Comparison of ENCODE assay signal across 8 cellular contexts in the genomic region with DNA sequence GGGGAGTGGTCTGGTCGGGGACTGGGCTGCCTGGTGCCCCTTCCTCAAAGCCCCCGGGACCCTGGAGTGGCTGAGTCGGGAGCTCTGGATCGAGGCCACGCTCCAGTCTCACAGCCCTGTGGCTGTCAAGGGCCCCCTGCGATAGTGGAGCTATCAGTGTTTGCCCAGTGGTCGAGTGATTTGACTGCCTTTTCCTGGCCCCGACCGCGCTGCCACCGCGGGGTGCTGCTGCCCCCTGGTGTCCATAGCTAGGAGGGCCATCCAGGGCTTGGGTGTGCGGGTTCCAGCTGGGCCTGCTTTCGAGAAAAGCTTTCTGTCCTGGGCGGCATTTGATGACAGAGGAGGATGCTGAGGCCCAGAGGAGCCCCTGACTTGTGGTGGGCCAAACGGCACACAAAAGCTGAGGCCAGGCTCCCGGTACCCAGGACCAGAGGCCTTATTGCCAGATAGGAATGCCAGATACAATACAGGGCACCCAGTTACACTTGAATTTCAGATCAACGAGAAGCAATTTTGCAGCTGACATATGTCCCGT. TPM values are rescaled to one million over a fixed set of nuclear protein-coding genes. Genes with fewer than 3 reads are reported as not detected.
DNase-seq lines count a peak whose midpoint lies in the region; ATAC-seq and TF ChIP-seq lines count a peak whose summit lies in the region.

No MANE protein-coding gene starts in this region.

- H3K27ac ChIP-seq in GM23248 = no peak overlapping the region
- no peak overlapping the region for H3K27ac ChIP-seq in MM.1S (ENCODE audit: low read length)
- H3K27ac ChIP-seq in SK-N-SH (ENCODE audit: low read depth in 2 of 2, low read length in 1 of 2) = no peak overlapping the region
- H3K27ac ChIP-seq in psoas muscle = no peak overlapping the region

- intact Hi-C loops in head of caudate nucleus (cut with DNase I) (loop anchor here (2.0 to 5.0 kb wide), 2 partner anchors 310 to 363 kb away; no protein-coding TSS in a partner anchor), psoas muscle (cut with DNase I) (loop anchor here (2.0 to 10.0 kb wide), 5 partner anchors 293 to 450 kb away; no protein-coding TSS in a partner anchor)

- TF ChIP-seq RAD21 in SK-N-SH (IDR thresholded peaks at IDR 0.05; ENCODE audit: low read length) = peak; percentile 100

- ATAC-seq in psoas muscle = peak; percentile 64 to 84 (median 76)
- no peak for ATAC-seq in GM21360 (IDR thresholded peaks at IDR 0.05; ENCODE audit: unreplicated experiment)

- WGBS in GM23248 (ENCODE audit: low coverage in 1 of 2, low lambda C conversion rate in 2 of 2, missing lambda C conversion rate in 2 of 2), 2 experiments = 10 to 13% methylated on average over 14 to 19 of the region's 19 CpGs
- WGBS in SK-N-SH (ENCODE audit: low lambda C conversion rate) = 12% methylated on average over 17 of the region's 19 CpGs
- 16 to 19% (median 18%) methylated on average over 13 to 19 of the region's 19 CpGs for WGBS in psoas muscle, 3 donors

- no peaks in the 10 kb centered on the region for H3K9me2 ChIP-seq in GM23248 (ENCODE audit: insufficient read depth)
- no peaks in the 10 kb centered on the region for H3K9me2 ChIP-seq in MM.1S (replicated peaks; ENCODE audit: insufficient read depth, low read length)
- no peaks in the 10 kb centered on the region for H3K9me2 ChIP-seq in SK-N-SH

- H3F3A ChIP-seq in GM23248 (ENCODE audit: insufficient read depth) (peaks cover 4% of the 10 kb centered on the region; the same call in 1 of the 2 replicates), MM.1S (ENCODE audit: insufficient read depth, low read length) (peaks cover 26% of the 10 kb centered on the region), SK-N-SH (replicated peaks; ENCODE audit: insufficient read depth) (peaks cover 28% of the 10 kb centered on the region)

- no peaks in the 10 kb centered on the region for H3K79me2 ChIP-seq in GM23248 (ENCODE audit: insufficient read depth)
- H3K79me2 ChIP-seq in MM.1S (ENCODE audit: low read length) = no peaks in the 10 kb centered on the region
- H3K79me2 ChIP-seq in SK-N-SH (ENCODE audit: insufficient read depth) = no peaks in the 10 kb centered on the region

- H3K27me3 ChIP-seq in GM23248 (replicated peaks; ENCODE audit: insufficient read depth) (no peaks in the 10 kb centered on the region), MM.1S (replicated peaks; ENCODE audit: insufficient read depth, low read length) (no peaks in the 10 kb centered on the region), SK-N-SH (ENCODE audit: insufficient read depth) (no peaks in the 10 kb centered on the region), psoas muscle (ENCODE audit: insufficient read depth in 3 of 3, low read length in 2 of 3) (peaks cover 0 to 17% (median 5%) of the 10 kb centered on the region in 3 donors)

- POLR2A ChIA-PET in SK-N-SH (lab: Yijun Ruan, JAX) = interaction anchor here (0.6 to 2.8 kb wide), 11 partner anchors 13 to 363 kb away, joined by 3 to 25 read pairs (median 4); a partner anchor contains a TSS

- peak; percentile 96 for TF ChIP-seq CTCF in MM.1S (IDR thresholded peaks at IDR 0.05; ENCODE audit: low read length)
- peak; percentile 98 for TF ChIP-seq CTCF in SK-N-SH (IDR thresholded peaks at IDR 0.05)
- TF ChIP-seq CTCF in psoas muscle (IDR thresholded peaks at IDR 0.05) = peak; percentile 98

- in situ Hi-C loops in GM23248 (cut with MboI) = loop anchor here (10.0 to 25.0 kb wide), 2 partner anchors 360 to 648 kb away; no protein-coding TSS in a partner anchor

- H3K36me3 ChIP-seq in GM23248 (ENCODE audit: low read depth) = peaks cover 8% of the 10 kb centered on the region; the same call in 1 of the 2 replicates
- peaks cover 4% of the 10 kb centered on the region for H3K36me3 ChIP-seq in MM.1S (replicated peaks; ENCODE audit: insufficient read depth, low read length)
- peaks cover 13 to 14% of the 10 kb centered on the region in 2 experiments for H3K36me3 ChIP-seq in SK-N-SH (replicated peaks in 1 of 2; ENCODE audit: control insufficient read depth in 1 of 2, insufficient read depth in 2 of 2, low read length in 1 of 2)
- H3K36me3 ChIP-seq in psoas muscle (ENCODE audit: insufficient read depth in 1 of 2, low read depth in 1 of 2) = peaks cover 0 to 9% of the 10 kb centered on the region in 2 donors

- H3K4me3 ChIP-seq in GM23248 (no peak overlapping the region), MM.1S (ENCODE audit: low read length) (no peak overlapping the region), SK-N-SH (ENCODE audit: low read depth in 2 of 2, low read length in 1 of 2) (no peak overlapping the region; a peak in 1 of 4 replicates), psoas muscle (no peak overlapping the region)

- H3K4me2 ChIP-seq in GM23248 (ENCODE audit: unreplicated experiment) (peak overlapping the region; percentile 16), MM.1S (ENCODE audit: low read depth, low read length) (peak overlapping the region; percentile 45; the same call in 1 of the 2 replicates), SK-N-SH (peak overlapping the region; percentile 60; the same call in 1 of the 2 replicates)

- no peaks in the 10 kb centered on the region for H3K4me1 ChIP-seq in GM23248 (ENCODE audit: insufficient read depth)
- no peaks in the 10 kb centered on the region for H3K4me1 ChIP-seq in MM.1S (ENCODE audit: low read length)
- H3K4me1 ChIP-seq in SK-N-SH (ENCODE audit: control insufficient read depth in 1 of 2, insufficient read depth in 2 of 2, low read depth in 1 of 2, low read length in 1 of 2) = peaks cover 0 to 4% of the 10 kb centered on the region in 2 experiments; a peak in 1 of 4 replicates
- H3K4me1 ChIP-seq in psoas muscle = no peaks in the 10 kb centered on the region

- no peak for TF ChIP-seq EP300 in SK-N-SH (IDR thresholded peaks at IDR 0.05; ENCODE audit: borderline replicate concordance in 1 of 2, low read depth in 1 of 2, low read length in 1 of 2)

- H3K9me3 ChIP-seq in GM23248 (ENCODE audit: low read depth) (no peaks in the 10 kb centered on the region), MM.1S (replicated peaks; ENCODE audit: insufficient read depth, low read length) (no peaks in the 10 kb centered on the region), SK-N-SH (no peaks in the 10 kb centered on the region), psoas muscle (no peaks in the 10 kb centered on the region)

- DNase-seq in DMS153 (lab: John Stamatoyannopoulos, UW) (peak; percentile 27), GM23248 (peak; percentile 81), MM.1S (peak; percentile 74), SK-N-SH (peak; percentile 99), head of caudate nucleus (peak; percentile 43 to 89 (median 76)), psoas muscle (peak; percentile 73 to 85)
- DNase-seq in activated naive CD4-positive, alpha-beta T cell (lab: John Stamatoyannopoulos, UW) = peak; percentile 17 to 63 (median 48)

- H4K20me1 ChIP-seq in GM23248 (ENCODE audit: insufficient read depth) (no peaks in the 10 kb centered on the region), MM.1S (ENCODE audit: insufficient read depth, low read length) (peaks cover 5% of the 10 kb centered on the region; the same call in 1 of the 2 replicates), SK-N-SH (ENCODE audit: insufficient read depth) (no peaks in the 10 kb centered on the region)

- CTCF ChIA-PET in SK-N-SH (lab: Yijun Ruan, JAX) = interaction anchor here (0.6 to 14.3 kb wide), 111 partner anchors 11 to 877 kb away, joined by 3 to 413 read pairs (median 5); a partner anchor contains a TSS

- no peak overlapping the region for H2AFZ ChIP-seq in GM23248
- 0 out of 2 replicates have a peak overlapping the region, but pooled peaks have one; percentile 42 for H2AFZ ChIP-seq in MM.1S (ENCODE audit: low read length)
- H2AFZ ChIP-seq in SK-N-SH (ENCODE audit: low read depth) = no peak overlapping the region

- H3K9ac ChIP-seq in GM23248 (no peak overlapping the region), MM.1S (ENCODE audit: low read length) (peak overlapping the region; percentile 35; the same call in 1 of the 2 replicates), SK-N-SH (no peak overlapping the region)

TF ChIP-seq in SK-N-SH, 30 proteins besides CTCF, POLR2A, EP300 and RAD21 (continues in another document):
- TF ChIP-seq, protein P1, sequence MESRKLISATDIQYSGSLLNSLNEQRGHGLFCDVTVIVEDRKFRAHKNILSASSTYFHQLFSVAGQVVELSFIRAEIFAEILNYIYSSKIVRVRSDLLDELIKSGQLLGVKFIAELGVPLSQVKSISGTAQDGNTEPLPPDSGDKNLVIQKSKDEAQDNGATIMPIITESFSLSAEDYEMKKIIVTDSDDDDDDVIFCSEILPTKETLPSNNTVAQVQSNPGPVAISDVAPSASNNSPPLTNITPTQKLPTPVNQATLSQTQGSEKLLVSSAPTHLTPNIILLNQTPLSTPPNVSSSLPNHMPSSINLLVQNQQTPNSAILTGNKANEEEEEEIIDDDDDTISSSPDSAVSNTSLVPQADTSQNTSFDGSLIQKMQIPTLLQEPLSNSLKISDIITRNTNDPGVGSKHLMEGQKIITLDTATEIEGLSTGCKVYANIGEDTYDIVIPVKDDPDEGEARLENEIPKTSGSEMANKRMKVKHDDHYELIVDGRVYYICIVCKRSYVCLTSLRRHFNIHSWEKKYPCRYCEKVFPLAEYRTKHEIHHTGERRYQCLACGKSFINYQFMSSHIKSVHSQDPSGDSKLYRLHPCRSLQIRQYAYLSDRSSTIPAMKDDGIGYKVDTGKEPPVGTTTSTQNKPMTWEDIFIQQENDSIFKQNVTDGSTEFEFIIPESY (IDR thresholded peaks at IDR 0.05; ENCODE audit: borderline replicate concordance, low read depth) = no peak
- TF ChIP-seq SIN3A (IDR thresholded peaks at IDR 0.05; ENCODE audit: borderline replicate concordance, low read depth, low read length) (0 out of 2 replicates have a peak, but pooled peaks have one; percentile 17), TAF1 (IDR thresholded peaks at IDR 0.05; ENCODE audit: borderline replicate concordance, low read depth, low read length) (no peak), GABPA (IDR thresholded peaks at IDR 0.05; ENCODE audit: low read depth) (no peak)
- TF ChIP-seq, protein P2, sequence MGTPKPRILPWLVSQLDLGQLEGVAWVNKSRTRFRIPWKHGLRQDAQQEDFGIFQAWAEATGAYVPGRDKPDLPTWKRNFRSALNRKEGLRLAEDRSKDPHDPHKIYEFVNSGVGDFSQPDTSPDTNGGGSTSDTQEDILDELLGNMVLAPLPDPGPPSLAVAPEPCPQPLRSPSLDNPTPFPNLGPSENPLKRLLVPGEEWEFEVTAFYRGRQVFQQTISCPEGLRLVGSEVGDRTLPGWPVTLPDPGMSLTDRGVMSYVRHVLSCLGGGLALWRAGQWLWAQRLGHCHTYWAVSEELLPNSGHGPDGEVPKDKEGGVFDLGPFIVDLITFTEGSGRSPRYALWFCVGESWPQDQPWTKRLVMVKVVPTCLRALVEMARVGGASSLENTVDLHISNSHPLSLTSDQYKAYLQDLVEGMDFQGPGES (IDR thresholded peaks at IDR 0.05; ENCODE audit: low read depth, low read length) = no peak

RNA-seq across cellular contexts. Expression of a gene that starts 13.2 kb away (rescaled TPM):
- 106 and 114 TPM in 2 replicates for total RNA-seq in GM23248 (2014; rRNA removed; shearing (Covaris generic))
- polyA plus RNA-seq in GM23248 (2016; fragmentation: Nextera tagmentation; extraction: Ambion mirVana) (58.3 and 61.5 TPM in 2 replicates), SK-N-SH (2012; rRNA removed) (253 and 273 TPM in 2 replicates), psoas muscle (100 to 1,000 TPM; 106 to 226 (median 208) TPM)
- 286 and 365 TPM in 2 replicates for polyA plus RNA-seq in SK-N-SH (2012; cell fraction: cytosol; rRNA removed)
- 192 and 200 TPM in 2 replicates for polyA plus RNA-seq in SK-N-SH (2012; cell fraction: nucleus; rRNA removed)
- 100 to 1,000 TPM in 1 of 4 donors, 10 to 100 TPM in 3; 56.8 to 143 (median 92.2) TPM for total RNA-seq in psoas muscle

Comparison
In these comparisons a context has a peak if more than half of its experiments do, and no peak if none do; other contexts are left out.
1. DNase-seq: peak in every context shown above with its lines; median percentile 99 in SK-N-SH; 81 in GM23248; 79 in psoas muscle; 76 in head of caudate nucleus; 74 in MM.1S; 48 in activated naive CD4-positive, alpha-beta T cell; 27 in DMS153.